ENCODE assay signal across 9 cellular contexts in genomic region chr6:117463762-117464665, GRCh38. TPM values are rescaled to one million over a fixed set of nuclear protein-coding genes. Genes with fewer than 3 reads are reported as not detected.
DNase-seq lines count a peak whose midpoint lies in the region; ATAC-seq lines count a peak whose summit lies in the region.
"Had no signal": no experiment of that assay in that cellular context is flagged by ENCODE, and none has a peak within 500 bp of the region (broad histone marks: within the 10 kb centered on the region; RNA-seq: fewer than 3 reads in every experiment).

No MANE protein-coding gene starts in this region.

- peak overlapping the region; percentile 13 for H2AFZ ChIP-seq in ACC112 (ENCODE audit: low read length, unreplicated experiment)

- H3K36me3 ChIP-seq in ACC112 (ENCODE audit: insufficient read depth, low read length) (no peaks in the 10 kb centered on the region), MG63 (no peaks in the 10 kb centered on the region)

- H3K9me3 ChIP-seq in MG63: peaks cover 5% of the 10 kb centered on the region; the same call in 1 of the 2 replicates

- H3K27me3 ChIP-seq in ACC112 (ENCODE audit: insufficient read depth, low read length) (no peaks in the 10 kb centered on the region), MG63 (no peaks in the 10 kb centered on the region)

- no peaks in the 10 kb centered on the region for H3K79me2 ChIP-seq in ACC112 (ENCODE audit: control insufficient read depth, insufficient read depth, low read length, unreplicated experiment)

- H3K4me1 ChIP-seq in ACC112 (ENCODE audit: control insufficient read depth, insufficient read depth, low read length, unreplicated experiment): peaks cover 24% of the 10 kb centered on the region

- peak; percentile 75 for ATAC-seq in GM19395 (IDR thresholded peaks at IDR 0.05; ENCODE audit: unreplicated experiment)

- H3K27ac ChIP-seq in ACC112 (ENCODE audit: low read depth, low read length): peak overlapping the region; percentile 67

- DNase-seq in MG63 (peak; percentile 42), dedifferentiated amniotic fluid mesenchymal stem cell (ENCODE audit: extremely low spot score) (peak; percentile 53), NCI-H69 (lab: John Stamatoyannopoulos, UW) (no peak), CD1c-positive myeloid dendritic cell (ENCODE audit: extremely low spot score) (no peak), DMS79 treated with DMSO at 0.1 percent for 48 hours (lab: John Stamatoyannopoulos, UW) (no peak), hypothalamus (lab: John Stamatoyannopoulos, UW) (no peak)

- peak overlapping the region; percentile 66 for H3K4me3 ChIP-seq in ACC112 (ENCODE audit: low read depth, low read length)
- no peak overlapping the region for H3K4me3 ChIP-seq in MG63

RNA-seq across cellular contexts. Expression of gene DCBLD1, which starts 18.5 kb away (rescaled TPM):
- total RNA-seq in MG63 (2014; rRNA removed; shearing (Covaris generic); ENCODE audit: low replicate concordance): 20.9 and 34.8 TPM in 2 replicates

RNA-seq across cellular contexts. Expression of gene ROS1, which starts 38.3 kb away (rescaled TPM):
- total RNA-seq in MG63 (2014; rRNA removed; shearing (Covaris generic); ENCODE audit: low replicate concordance): 0.43 and 0.76 TPM in 2 replicates
- total RNA-seq: activated CD8-positive, alpha-beta memory T cell treated with anti-CD3 and anti-CD28 coated beads for 36 hours had no signal

Comparison
In these comparisons a context has a peak if more than half of its experiments do, and no peak if none do; other contexts are left out.
1. DNase-seq: peak in MG63 (single experiment) and dedifferentiated amniotic fluid mesenchymal stem cell (single experiment); none in NCI-H69 (single experiment), CD1c-positive myeloid dendritic cell (single experiment), DMS79 treated with DMSO at 0.1 percent for 48 hours (single experiment) and hypothalamus (0 of 51).